ENCODE assay signal across 1 cellular context in the genomic region with DNA sequence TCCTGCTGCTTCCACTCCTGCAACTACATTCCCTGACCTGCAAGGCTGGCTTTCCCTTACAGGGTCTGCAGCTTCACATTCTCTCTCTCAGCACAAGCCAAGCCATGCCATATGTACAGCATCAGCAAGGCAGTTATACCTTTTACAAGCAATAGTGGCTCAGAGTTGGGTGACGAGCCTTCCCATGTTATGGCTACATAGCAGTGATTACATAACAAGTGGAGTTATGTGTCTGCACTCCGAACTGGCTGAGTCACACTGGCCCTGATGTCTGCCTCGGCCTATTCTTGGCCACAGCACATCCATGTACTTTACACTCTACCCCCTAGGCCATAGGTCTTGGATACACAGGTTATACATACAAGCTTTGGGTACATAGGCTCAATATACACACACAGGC.
TF ChIP-seq lines count a peak whose summit lies in the region.

No MANE protein-coding gene starts in this region.

TF ChIP-seq in HepG2, 621 proteins besides CTCF, POLR2A, EP300 and RAD21 (continued from another document):
- TF ChIP-seq, protein P1, sequence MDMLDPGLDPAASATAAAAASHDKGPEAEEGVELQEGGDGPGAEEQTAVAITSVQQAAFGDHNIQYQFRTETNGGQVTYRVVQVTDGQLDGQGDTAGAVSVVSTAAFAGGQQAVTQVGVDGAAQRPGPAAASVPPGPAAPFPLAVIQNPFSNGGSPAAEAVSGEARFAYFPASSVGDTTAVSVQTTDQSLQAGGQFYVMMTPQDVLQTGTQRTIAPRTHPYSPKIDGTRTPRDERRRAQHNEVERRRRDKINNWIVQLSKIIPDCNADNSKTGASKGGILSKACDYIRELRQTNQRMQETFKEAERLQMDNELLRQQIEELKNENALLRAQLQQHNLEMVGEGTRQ (IDR thresholded peaks at IDR 0.05; ENCODE audit: low read depth, low read length), result no peak
- TF ChIP-seq, protein P1 (CRISPR knock-in tag; IDR thresholded peaks at IDR 0.05; ENCODE audit: borderline replicate concordance), result no peak
- TF ChIP-seq KLF15 (CRISPR knock-in tag; IDR thresholded peaks at IDR 0.05; ENCODE audit: borderline replicate concordance), result no peak
- peak; percentile 37; the same call in 1 of the 2 replicates for TF ChIP-seq FOSL2 (CRISPR knock-in tag; IDR thresholded peaks at IDR 0.05)
